ENCODE assay signal across 11 cellular contexts in genomic region chr2:8148260-8148880, GRCh38.
DNase-seq lines count a peak whose midpoint lies in the region; ATAC-seq and TF ChIP-seq lines count a peak whose summit lies in the region.
"Had no signal": no experiment of that assay in that cellular context is flagged by ENCODE, and none has a peak within 500 bp of the region (broad histone marks: within the 10 kb centered on the region; RNA-seq: fewer than 3 reads in every experiment).

No MANE protein-coding gene starts in this region.

- TF ChIP-seq CTCF in omental fat pad (IDR thresholded peaks at IDR 0.05) = no peak

- DNase-seq in Daoy (ENCODE audit: low read depth) (peak; percentile 17), RPMI7951 (ENCODE audit: low read depth) (peak; percentile 91), omental fat pad (ENCODE audit: low spot score) (no peak), DMS153 treated with DMSO at 0.1 percent for 48 hours (lab: John Stamatoyannopoulos, UW; ENCODE audit: unreplicated experiment) (no peak), middle frontal gyrus (ENCODE audit: extremely low spot score, low spot score) (no peak), NCI-H1930 (lab: John Stamatoyannopoulos, UW) (no peak)
- DNase-seq: activated B cell treated with CpG ODN at 0.5 μM for 24 hours, erythroblast, NCI-H1417 treated with DMSO at 0.1 percent for 48 hours had no signal

- ATAC-seq in esophagus mucosa = peak; percentile 64
- ATAC-seq in omental fat pad (ENCODE audit: low FRiP score) = peak; percentile 54
- no peak for ATAC-seq in GM19455 (IDR thresholded peaks at IDR 0.05; ENCODE audit: unreplicated experiment)

Comparison
In these comparisons a context has a peak if more than half of its experiments do, and no peak if none do; other contexts are left out.
1. DNase-seq: peak in Daoy (single experiment) and RPMI7951 (single experiment); none in omental fat pad (single experiment), DMS153 treated with DMSO at 0.1 percent for 48 hours (single experiment), middle frontal gyrus (single experiment) and NCI-H1930 (0 of 2).